ENCODE assay signal across 8 cellular contexts in the genomic region with DNA sequence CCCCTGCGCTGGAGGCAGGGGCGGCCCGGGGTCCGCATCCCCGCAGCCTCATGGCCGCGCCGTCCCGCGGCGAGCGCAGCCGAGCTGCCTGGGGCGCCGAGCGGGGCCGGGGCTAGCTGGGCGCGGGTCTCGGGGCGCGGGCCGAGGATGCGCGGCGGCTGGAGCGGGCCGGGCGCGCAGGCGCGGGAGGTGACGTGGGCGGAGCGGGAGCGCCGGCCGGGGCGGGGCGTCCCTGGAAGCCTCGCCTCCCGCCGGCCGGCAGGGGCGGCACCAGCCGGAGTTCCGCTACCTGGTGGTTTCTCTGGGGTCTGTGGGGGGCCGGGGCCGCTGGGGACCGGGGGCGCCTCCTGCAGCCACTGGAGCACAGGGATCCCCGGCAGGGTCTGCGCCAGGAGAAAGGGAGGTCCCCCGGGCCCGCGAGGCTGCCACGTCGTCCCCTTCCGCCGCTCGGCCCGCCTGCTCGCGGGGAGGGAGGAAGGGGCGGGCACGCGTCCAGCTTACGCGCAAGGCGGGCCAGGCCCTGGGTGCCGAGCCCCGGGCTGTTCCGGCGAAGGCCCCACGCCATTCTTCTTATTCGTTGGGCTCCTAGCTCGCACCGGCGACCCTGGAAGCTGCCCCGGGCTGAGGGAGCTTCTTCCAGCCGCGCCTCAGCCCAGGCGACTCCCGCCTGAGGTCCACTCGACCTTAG. TPM values are rescaled to one million over a fixed set of nuclear protein-coding genes. Genes with fewer than 3 reads are reported as not detected.
DNase-seq lines count a peak whose midpoint lies in the region; ATAC-seq and TF ChIP-seq lines count a peak whose summit lies in the region.

A gene with protein sequence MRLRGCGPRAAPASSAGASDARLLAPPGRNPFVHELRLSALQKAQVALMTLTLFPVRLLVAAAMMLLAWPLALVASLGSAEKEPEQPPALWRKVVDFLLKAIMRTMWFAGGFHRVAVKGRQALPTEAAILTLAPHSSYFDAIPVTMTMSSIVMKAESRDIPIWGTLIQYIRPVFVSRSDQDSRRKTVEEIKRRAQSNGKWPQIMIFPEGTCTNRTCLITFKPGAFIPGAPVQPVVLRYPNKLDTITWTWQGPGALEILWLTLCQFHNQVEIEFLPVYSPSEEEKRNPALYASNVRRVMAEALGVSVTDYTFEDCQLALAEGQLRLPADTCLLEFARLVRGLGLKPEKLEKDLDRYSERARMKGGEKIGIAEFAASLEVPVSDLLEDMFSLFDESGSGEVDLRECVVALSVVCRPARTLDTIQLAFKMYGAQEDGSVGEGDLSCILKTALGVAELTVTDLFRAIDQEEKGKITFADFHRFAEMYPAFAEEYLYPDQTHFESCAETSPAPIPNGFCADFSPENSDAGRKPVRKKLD (minus strand): TSS at position 168 of the 688 bp plus-strand sequence. CDS start 116 bp downstream, at position 52.

- peak within 1 kb of the TSS; percentile 76 for H3K4me3 Mint-ChIP-seq in Caco-2 (ENCODE audit: unreplicated experiment)

- H3K36me3 ChIP-seq in Caco-2 (ENCODE audit: control insufficient read depth, insufficient read depth, low read length) = peaks cover 3% of the 10 kb centered on the region; the same call in 1 of the 2 replicates
- H3K36me3 ChIP-seq in OCI-LY1 (ENCODE audit: insufficient read depth, low read length) = peaks cover 21% of the 10 kb centered on the region
- H3K36me3 ChIP-seq in mucosa of rectum (ENCODE audit: control insufficient read depth in 2 of 2, insufficient read depth in 2 of 2, low read length in 2 of 2) = peaks cover 0 to 6% of the 10 kb centered on the region in 2 donors

- H3K27me3 ChIP-seq in Caco-2 (replicated peaks; ENCODE audit: control insufficient read depth, insufficient read depth, low read length) (no peaks in the 10 kb centered on the region), OCI-LY1 (ENCODE audit: insufficient read depth, low read length) (0 out of 2 replicates have a peak, but pooled peaks cover 5% of the 10 kb centered on the region), mucosa of rectum (ENCODE audit: control insufficient read depth in 2 of 2, insufficient read depth in 2 of 2, low read length in 2 of 2) (no peaks in the 10 kb centered on the region)

- H3K36me3 Mint-ChIP-seq in Caco-2 (ENCODE audit: insufficient read depth, unreplicated experiment) = peaks cover 27% of the 10 kb centered on the region

- POLR2A ChIA-PET in Caco-2 (lab: Charles Lee) = interaction anchor here (0.6 to 1.0 kb wide), 2 partner anchors 67 to 208 kb away, joined by 3 to 4 read pairs; no protein-coding TSS in a partner anchor

- H3K27ac ChIP-seq in OCI-LY1 (ENCODE audit: low read depth, low read length, poor library complexity, severe bottlenecking) = no peak within 1 kb of the TSS
- peak within 1 kb of the TSS; percentile 59 to 72 for H3K27ac ChIP-seq in mucosa of rectum (ENCODE audit: low read depth in 2 of 2, low read length in 2 of 2)

- H4K20me1 ChIP-seq in OCI-LY1 (ENCODE audit: insufficient read depth, low read length) = no peaks in the 10 kb centered on the region

- peak within 1 kb of the TSS; percentile 87 for H3K4me2 ChIP-seq in OCI-LY1 (ENCODE audit: low read length)

- no peaks in the 10 kb centered on the region for H3K9me3 Mint-ChIP-seq in Caco-2 (ENCODE audit: unreplicated experiment)

- H3K9me2 ChIP-seq in OCI-LY1 (ENCODE audit: low read depth, low read length) = no peaks in the 10 kb centered on the region

- BruUV-seq in Caco-2 (replicated peaks; lab: Mats Ljungman, UMichigan) = TSS peak; percentile 44

- no peaks in the 10 kb centered on the region for H3K79me2 ChIP-seq in OCI-LY1 (ENCODE audit: insufficient read depth, low read length)

- H2AFZ ChIP-seq in OCI-LY1 (ENCODE audit: low read length) = no peak within 1 kb of the TSS

- peaks cover 7% of the 10 kb centered on the region for H3K4me1 Mint-ChIP-seq in Caco-2 (ENCODE audit: low read depth, unreplicated experiment)

- TF ChIP-seq CTCF in Caco-2 (IDR thresholded peaks at IDR 0.05; ENCODE audit: insufficient read depth in 1 of 2, low read depth in 1 of 2, low read length in 1 of 2, severe bottlenecking in 1 of 2, unreplicated experiment in 1 of 2) (no peak), OCI-LY1 (IDR thresholded peaks at IDR 0.05; ENCODE audit: low read length) (no peak), epithelial cell of proximal tubule (conservative IDR thresholded peaks at IDR 0.05; ENCODE audit: low read depth, low read length) (no peak)

- CTCF ChIA-PET in Caco-2 (lab: Charles Lee) = no interaction called here

- ATAC-seq in GM21360 (IDR thresholded peaks at IDR 0.05; ENCODE audit: unreplicated experiment) = peak; percentile 73

- H3K4me1 ChIP-seq in Caco-2 = peaks cover 5% of the 10 kb centered on the region
- H3K4me1 ChIP-seq in OCI-LY1 (ENCODE audit: insufficient read depth, low read length, severe bottlenecking) = peaks cover 29% of the 10 kb centered on the region
- peaks cover 6 to 19% of the 10 kb centered on the region in 2 donors for H3K4me1 ChIP-seq in mucosa of rectum (ENCODE audit: control insufficient read depth in 2 of 2, insufficient read depth in 2 of 2, low read length in 2 of 2)

- intact Hi-C loops in Caco-2 (cut with micrococcal nuclease; ENCODE audit: unreplicated experiment) = loop anchor here (1.0 kb wide), 1 partner anchor 9 kb away; no protein-coding TSS in a partner anchor

- no peak within 1 kb of the TSS for H3K27ac Mint-ChIP-seq in Caco-2 (ENCODE audit: unreplicated experiment)

- H3K9ac ChIP-seq in OCI-LY1 (ENCODE audit: low read length) (peak within 1 kb of the TSS; percentile 74), mucosa of rectum (ENCODE audit: low read depth in 1 of 2, low read length in 2 of 2) (peak within 1 kb of the TSS; percentile 35 to 70)

- H3K4me3 ChIP-seq in Caco-2 (ENCODE audit: low read depth, low read length) (peak within 1 kb of the TSS; percentile 80), OCI-LY1 (ENCODE audit: low read depth, low read length, poor library complexity, severe bottlenecking) (peak within 1 kb of the TSS; percentile 74), epithelial cell of proximal tubule (ENCODE audit: low read depth, low read length) (peak within 1 kb of the TSS; percentile 63), mucosa of rectum (ENCODE audit: low read length in 2 of 2) (peak within 1 kb of the TSS; percentile 63 to 66)

- DNase-seq in Caco-2 (peak; percentile 60 to 87), HT-29 (ENCODE audit: low spot score) (peak; percentile 83), activated T-cell treated with anti-CD3 and anti-CD28 coated beads for 48 hours (ENCODE audit: low read depth) (peak; percentile 80), epithelial cell of proximal tubule (ENCODE audit: low read depth) (no peak)
- peak; percentile 42 to 55 for DNase-seq in stimulated activated CD8-positive, alpha-beta memory T cell treated with anti-CD3 and anti-CD28 coated beads, Interleukin-4, amount 100 ng/mL, for 4 hours (ENCODE audit: low read depth in 2 of 2, low spot score in 1 of 2)

- no peaks in the 10 kb centered on the region for H3F3A ChIP-seq in OCI-LY1 (ENCODE audit: insufficient read depth, low read length)

- no peaks in the 10 kb centered on the region for H3K27me3 Mint-ChIP-seq in Caco-2 (ENCODE audit: insufficient read depth, unreplicated experiment)

- no peaks in the 10 kb centered on the region for H3K9me3 ChIP-seq in Caco-2
- H3K9me3 ChIP-seq in OCI-LY1 (ENCODE audit: low read length) = no peaks in the 10 kb centered on the region
- H3K9me3 ChIP-seq in mucosa of rectum (ENCODE audit: control insufficient read depth in 2 of 2, low read length in 2 of 2) = no peaks in the 10 kb centered on the region

RNA-seq across cellular contexts. Expression of the gene that starts here (rescaled TPM):
- total RNA-seq in Caco-2 (2022) = 49.3 and 52.8 TPM in 2 replicates
- 48.9 and 49.1 TPM in 2 replicates for total RNA-seq in HT-29 (2014; rRNA removed; shearing (Covaris generic))
- 88.9 and 105 TPM in 2 replicates for total RNA-seq in epithelial cell of proximal tubule
